9 cellular contexts compared by ENCODE assay signal in genomic region chr14:78848234-78848820, GRCh38.
A peak's percentile ranks its signal among the peaks of the same experiment; 100 is the strongest.
DNase-seq lines count a peak whose midpoint lies in the region; ATAC-seq, FAIRE-seq and TF ChIP-seq lines count a peak whose summit lies in the region.
"Had no signal": no experiment of that assay in that cellular context is flagged by ENCODE, and none has a peak within 500 bp of the region (broad histone marks: within the 10 kb centered on the region; RNA-seq: fewer than 3 reads in every experiment).

No MANE protein-coding gene starts in this region.

- peaks cover 3% of the 10 kb centered on the region for H3K4me1 Mint-ChIP-seq in T-helper 17 cell
- no peaks in the 10 kb centered on the region for H3K4me1 Mint-ChIP-seq in effector memory CD8-positive, alpha-beta T cell (ENCODE audit: low read depth in 2 of 2)
- H3K4me1 Mint-ChIP-seq: naive thymus-derived CD4-positive, alpha-beta T cell had no signal

- H3K9me3 ChIP-seq in AG04450 (ENCODE audit: control insufficient read depth, insufficient read depth, low read length) (no peaks in the 10 kb centered on the region), T-helper 17 cell (ENCODE audit: control insufficient read depth, low read length, poor library complexity, severe bottlenecking) (no peaks in the 10 kb centered on the region), pancreas (no peaks in the 10 kb centered on the region)

- H3K27me3 Mint-ChIP-seq in T-helper 17 cell = peaks cover 17% of the 10 kb centered on the region
- no peaks in the 10 kb centered on the region for H3K27me3 Mint-ChIP-seq in effector memory CD8-positive, alpha-beta T cell

- no peaks in the 10 kb centered on the region for H3K36me3 ChIP-seq in pancreas

- H3K4me3 Mint-ChIP-seq in T-helper 17 cell = no peak overlapping the region
- H3K4me3 Mint-ChIP-seq in effector memory CD8-positive, alpha-beta T cell = no peak overlapping the region
- H3K4me3 Mint-ChIP-seq: naive thymus-derived CD4-positive, alpha-beta T cell had no signal

- ATAC-seq in T-helper 17 cell (peak; percentile 55), pancreas (peak; percentile 78 to 94 (median 89))
- no peak for ATAC-seq in effector memory CD8-positive, alpha-beta T cell (replicated peaks)
- ATAC-seq: naive thymus-derived CD4-positive, alpha-beta T cell had no signal

- intact Hi-C loops in pancreas (cut with DNase I) = no loop called here

- WGBS in pancreas, 2 donors = 17 to 19% methylated on average over 6 of the region's 6 CpGs

- no peak for DNase-seq in AG04450 (ENCODE audit: low read depth, low spot score)
- DNase-seq in GM10248 (ENCODE audit: extremely low spot score) = peak; percentile 14
- DNase-seq in HCEC 1CT = peak; percentile 26
- peak; percentile 18 for DNase-seq in LNCaP clone FGC (ENCODE audit: low read depth)
- DNase-seq in T-helper 17 cell = no peak
- peak; percentile 1 for DNase-seq in fibroblast of gingiva (ENCODE audit: low read depth)
- peak; percentile 13 to 71 (median 47) for DNase-seq in pancreas
- DNase-seq in effector memory CD8-positive, alpha-beta T cell = no peak

- CTCF ChIA-PET in AG04450 (lab: Charles Lee) (interaction anchor here (1.1 to 1.4 kb wide), 4 partner anchors 9 to 55 kb away, joined by 3 to 6 read pairs (median 4); no protein-coding TSS in a partner anchor), GM10248 (lab: Yijun Ruan, JAX) (interaction anchor here (1.2 to 5.4 kb wide), 11 partner anchors 7 to 130 kb away, joined by 3 to 39 read pairs (median 6); no protein-coding TSS in a partner anchor)

- H3K27me3 ChIP-seq in AG04450 (ENCODE audit: control insufficient read depth, insufficient read depth, low read length) = no peaks in the 10 kb centered on the region
- H3K27me3 ChIP-seq in pancreas = no peaks in the 10 kb centered on the region

- peaks cover 2% of the 10 kb centered on the region for H3K36me3 Mint-ChIP-seq in T-helper 17 cell (ENCODE audit: low read depth)
- H3K36me3 Mint-ChIP-seq in effector memory CD8-positive, alpha-beta T cell (ENCODE audit: insufficient read depth) = no peaks in the 10 kb centered on the region
- H3K36me3 Mint-ChIP-seq: naive thymus-derived CD4-positive, alpha-beta T cell had no signal

- no peak overlapping the region for H3K27ac ChIP-seq in AG04450 (ENCODE audit: low read depth, low read length)
- H3K27ac ChIP-seq in pancreas = no peak overlapping the region

- peak; percentile 86 for TF ChIP-seq CTCF in AG04450 (IDR thresholded peaks at IDR 0.05; ENCODE audit: low read depth, low read length)
- TF ChIP-seq CTCF in GM10248 (IDR thresholded peaks at IDR 0.05; ENCODE audit: control extremely low read depth, extremely low read depth, low read depth, missing control alignments) = peak; percentile 92
- TF ChIP-seq CTCF in LNCaP clone FGC (IDR thresholded peaks at IDR 0.05; ENCODE audit: control insufficient read depth, extremely low read depth, insufficient read depth) = peak; percentile 95
- TF ChIP-seq CTCF in pancreas (IDR thresholded peaks at IDR 0.05) = peak; percentile 75 to 93 (median 82)

- no peak for FAIRE-seq in pancreas (lab: Jason Lieb, UNC)

- H3K4me1 ChIP-seq in pancreas = no peaks in the 10 kb centered on the region

- H3K4me3 ChIP-seq in AG04450 (ENCODE audit: low read depth, low read length) (no peak overlapping the region), LNCaP clone FGC (ENCODE audit: low read depth, low read length) (no peak overlapping the region), pancreas (no peak overlapping the region)

- POLR2A ChIA-PET in AG04450 (lab: Yijun Ruan, JAX) (no interaction called here), GM10248 (lab: Yijun Ruan, JAX) (no interaction called here)

- H3K9me3 Mint-ChIP-seq in effector memory CD8-positive, alpha-beta T cell = no peaks in the 10 kb centered on the region

- no peak overlapping the region for H3K27ac Mint-ChIP-seq in T-helper 17 cell
- H3K27ac Mint-ChIP-seq in effector memory CD8-positive, alpha-beta T cell = no peak overlapping the region
- H3K27ac Mint-ChIP-seq: naive thymus-derived CD4-positive, alpha-beta T cell had no signal

Comparison
In these comparisons a context has a peak if more than half of its experiments do, and no peak if none do; other contexts are left out.
1. DNase-seq: peak in GM10248 (single experiment), HCEC 1CT (single experiment), LNCaP clone FGC (single experiment), fibroblast of gingiva (single experiment) and pancreas (6 of 6); none in AG04450 (single experiment), T-helper 17 cell (0 of 3) and effector memory CD8-positive, alpha-beta T cell (0 of 3).
2. Peak in every context shown above with its lines, with median percentiles within 50 percentile points of each other: CTCF ChIP-seq.